ENCODE assay signal across 1 cellular context in genomic region chr17:18156171-18156975, GRCh38.
TF ChIP-seq lines count a peak whose summit lies in the region.

No MANE protein-coding gene starts in this region.

TF ChIP-seq in HepG2, 621 proteins besides CTCF, POLR2A, EP300 and RAD21:
- no peak for TF ChIP-seq CREB1 (IDR thresholded peaks at IDR 0.05)
- TF ChIP-seq CREB1 (CRISPR knock-in tag; IDR thresholded peaks at IDR 0.05): no peak
- no peak for TF ChIP-seq CERS6 (CRISPR knock-in tag; IDR thresholded peaks at IDR 0.05)
- no peak for TF ChIP-seq ZFP36 (IDR thresholded peaks at IDR 0.05; ENCODE audit: borderline replicate concordance, low read depth, low read length, partially characterized antibody)
- no peak for TF ChIP-seq ZNF468 (CRISPR knock-in tag; IDR thresholded peaks at IDR 0.05)
- TF ChIP-seq ZNF572 (CRISPR knock-in tag; IDR thresholded peaks at IDR 0.05): no peak
TF ChIP-seq in HepG2: peak in this region for 0.
